Comparison of ENCODE assay signal across 2 cellular contexts in the genomic region with DNA sequence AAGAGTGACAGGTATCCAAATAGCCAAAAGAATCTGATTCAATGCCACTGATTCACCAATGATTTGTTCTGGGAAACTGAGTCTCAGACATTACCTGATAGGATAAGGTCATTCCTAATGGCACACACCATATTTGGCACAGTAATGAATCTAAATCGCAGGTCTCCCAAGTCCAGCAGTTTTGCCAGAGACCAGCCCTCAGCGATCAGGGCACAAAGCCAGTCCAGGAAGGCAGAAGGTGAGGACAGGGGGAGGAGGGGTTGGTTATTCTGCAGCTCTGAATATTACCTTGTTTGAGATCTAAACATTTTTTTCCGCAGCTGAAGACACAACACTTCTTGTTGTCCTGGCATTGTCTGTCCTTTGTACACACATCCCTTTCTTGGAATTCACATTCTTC.
TF ChIP-seq lines count a peak whose summit lies in the region.

No MANE protein-coding gene starts in this region.

TF ChIP-seq in GM23338, 12 proteins besides CTCF, POLR2A, EP300 and RAD21:
- no peak for TF ChIP-seq ZNF114 (CRISPR knock-in tag; IDR thresholded peaks at IDR 0.05)

TF ChIP-seq in H1, 55 proteins besides CTCF, POLR2A, EP300 and RAD21:
- TF ChIP-seq ZNF274 (IDR thresholded peaks at IDR 0.05; ENCODE audit: borderline replicate concordance, extremely low read depth, low read length) (no peak), JUN (IDR thresholded peaks at IDR 0.05; ENCODE audit: low read depth, low read length) (no peak), CBX8 (IDR thresholded peaks at IDR 0.05; ENCODE audit: borderline replicate concordance, low read depth, low read length) (no peak), JUND (IDR thresholded peaks at IDR 0.05; ENCODE audit: low read length) (no peak), SIN3A (conservative IDR thresholded peaks at IDR 0.05 in 1 of 2, IDR thresholded peaks at IDR 0.05 in 1 of 2; ENCODE audit: low read depth in 1 of 2, low read length in 2 of 2) (no peak), PHF8 (conservative IDR thresholded peaks at IDR 0.05; ENCODE audit: low read depth, low read length) (no peak), MAFK (IDR thresholded peaks at IDR 0.05; ENCODE audit: low read depth, low read length) (no peak), RXRA (IDR thresholded peaks at IDR 0.05; ENCODE audit: insufficient read depth, low read depth, low read length) (no peak), NRF1 (IDR thresholded peaks at IDR 0.05; ENCODE audit: low read depth, low read length) (no peak), KDM5A (IDR thresholded peaks at IDR 0.05; ENCODE audit: low read length) (no peak), TEAD4 (IDR thresholded peaks at IDR 0.05; ENCODE audit: low read depth, low read length) (no peak)
- TF ChIP-seq, protein P1, sequence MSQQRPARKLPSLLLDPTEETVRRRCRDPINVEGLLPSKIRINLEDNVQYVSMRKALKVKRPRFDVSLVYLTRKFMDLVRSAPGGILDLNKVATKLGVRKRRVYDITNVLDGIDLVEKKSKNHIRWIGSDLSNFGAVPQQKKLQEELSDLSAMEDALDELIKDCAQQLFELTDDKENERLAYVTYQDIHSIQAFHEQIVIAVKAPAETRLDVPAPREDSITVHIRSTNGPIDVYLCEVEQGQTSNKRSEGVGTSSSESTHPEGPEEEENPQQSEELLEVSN (IDR thresholded peaks at IDR 0.05), result no peak
- TF ChIP-seq, protein P2, sequence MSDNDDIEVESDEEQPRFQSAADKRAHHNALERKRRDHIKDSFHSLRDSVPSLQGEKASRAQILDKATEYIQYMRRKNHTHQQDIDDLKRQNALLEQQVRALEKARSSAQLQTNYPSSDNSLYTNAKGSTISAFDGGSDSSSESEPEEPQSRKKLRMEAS (IDR thresholded peaks at IDR 0.05), result no peak
TF ChIP-seq in H1: peak in this region for 0.
